Comparison of ENCODE assay signal across 14 cellular contexts in genomic region chr4:112213091-112213490, GRCh38. TPM values are rescaled to one million over a fixed set of nuclear protein-coding genes. Genes with fewer than 3 reads are reported as not detected.
DNase-seq lines count a peak whose midpoint lies in the region; ATAC-seq and TF ChIP-seq lines count a peak whose summit lies in the region.
"Had no signal": no experiment of that assay in that cellular context is flagged by ENCODE, and none has a peak within 500 bp of the region (broad histone marks: within the 10 kb centered on the region; RNA-seq: fewer than 3 reads in every experiment).

No MANE protein-coding gene starts in this region.

- H3K4me1 ChIP-seq in body of pancreas = no peaks in the 10 kb centered on the region
- H3K4me1 ChIP-seq: foreskin keratinocyte had no signal

- no peak overlapping the region for H3K4me3 ChIP-seq in body of pancreas
- H3K4me3 ChIP-seq: coronary artery had no signal

- TF ChIP-seq CTCF in body of pancreas (IDR thresholded peaks at IDR 0.05) = no peak

- TF ChIP-seq POLR2A in body of pancreas (IDR thresholded peaks at IDR 0.05) = no peak

- no peak overlapping the region for H3K27ac ChIP-seq in body of pancreas
- H3K27ac ChIP-seq: coronary artery, foreskin keratinocyte had no signal

- whole genome bisulfite sequencing in body of pancreas, 2 donors = 54 to 63% methylated on average over 2 of the region's 2 CpGs

- peak; percentile 89 for ATAC-seq in GM18511 (IDR thresholded peaks at IDR 0.05; ENCODE audit: unreplicated experiment)
- peak; percentile 82 for ATAC-seq in HG02852 (IDR thresholded peaks at IDR 0.05; ENCODE audit: unreplicated experiment)
- no peak for ATAC-seq in body of pancreas
- ATAC-seq: foreskin keratinocyte had no signal

- no peaks in the 10 kb centered on the region for H3K27me3 ChIP-seq in body of pancreas
- H3K27me3 ChIP-seq: foreskin keratinocyte had no signal

- no peaks in the 10 kb centered on the region for H3K36me3 ChIP-seq in body of pancreas (replicated peaks in 1 of 2; ENCODE audit: insufficient read depth in 1 of 2, low read depth in 2 of 2)

- peak; percentile 7 for DNase-seq in NOMO-1 treated with dmso at 0.1 percent for 144 hours (lab: John Stamatoyannopoulos, UW; ENCODE audit: unreplicated experiment)
- peak; percentile 46 for DNase-seq in kidney tubule cell (ENCODE audit: low spot score)
- no peak for DNase-seq in NCI-H1417 (lab: John Stamatoyannopoulos, UW)
- DNase-seq in body of pancreas = no peak
- no peak for DNase-seq in Ammon's horn (ENCODE audit: low spot score)
- DNase-seq: activated naive CD8-positive, alpha-beta T cell treated with anti-CD3 and anti-CD28 coated beads, Interleukin-2, amount 10 ng/mL, durations not matched to agents 7 days and 5 days; foreskin keratinocyte; naive thymus-derived CD4-positive, alpha-beta T cell; NCI-H2107; retina; T-helper 2 cell had no signal

- intact Hi-C loops in body of pancreas (cut with DNase I) = no loop called here

- H3K9me3 ChIP-seq in body of pancreas = no peaks in the 10 kb centered on the region

RNA-seq across cellular contexts. Expression of gene AP1AR, which starts 18.5 kb away (rescaled TPM):
- 10 to 100 TPM in 1 of 2 donors, 1 to 10 TPM in 1; 9.1 to 12.5 TPM for total RNA-seq in body of pancreas

Comparison
In these comparisons a context has a peak if more than half of its experiments do, and no peak if none do; other contexts are left out.
1. DNase-seq: peak in NOMO-1 treated with dmso at 0.1 percent for 144 hours (single experiment) and kidney tubule cell (single experiment); none in NCI-H1417 (0 of 3), body of pancreas (0 of 4) and Ammon's horn (single experiment).